19 cellular contexts compared by ENCODE assay signal in the genomic region with DNA sequence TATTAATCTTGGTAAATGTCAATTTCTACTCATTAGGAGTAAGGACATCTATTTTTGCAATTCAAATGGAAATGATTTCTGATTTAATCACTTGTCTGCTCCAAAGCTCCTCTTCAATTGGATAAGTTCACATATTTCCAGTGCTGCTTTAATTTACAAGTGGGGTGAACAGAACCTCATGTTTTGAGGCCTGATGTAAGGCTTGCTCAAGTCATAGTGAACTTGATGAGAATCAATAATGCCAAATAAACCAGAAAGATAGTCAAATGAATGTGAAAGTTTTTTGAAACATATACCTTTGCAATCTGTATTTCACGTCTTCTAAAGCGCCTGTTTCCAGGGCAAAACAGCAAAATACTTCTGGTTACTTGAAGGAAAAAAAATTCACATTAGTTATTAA. TPM values are rescaled to one million over a fixed set of nuclear protein-coding genes. Genes with fewer than 3 reads are reported as not detected.
DNase-seq lines count a peak whose midpoint lies in the region; ATAC-seq and TF ChIP-seq lines count a peak whose summit lies in the region.
"Had no signal": no experiment of that assay in that cellular context is flagged by ENCODE, and none has a peak within 500 bp of the region (broad histone marks: within the 10 kb centered on the region; RNA-seq: fewer than 3 reads in every experiment).

No MANE protein-coding gene starts in this region.

- no peak overlapping the region for H3K4me3 ChIP-seq in SK-N-MC
- H3K4me3 ChIP-seq: BLaER1, GM12878, GM23338, HAP-1 had no signal

- H3K4me3 Mint-ChIP-seq in nephron = no peak overlapping the region
- H3K4me3 Mint-ChIP-seq: B cell; CD4-positive, CD25-positive, alpha-beta regulatory T cell; CD8-positive, alpha-beta T cell; GM23338; HFFc6 had no signal

- no peak for TF ChIP-seq CTCF in nephron (IDR thresholded peaks at IDR 0.05; ENCODE audit: unreplicated experiment in 3 of 3)

- H3K9me3 ChIP-seq in SK-N-MC (ENCODE audit: low read depth, low read length) = no peaks in the 10 kb centered on the region
- H3K9me3 ChIP-seq: BLaER1, Caco-2, HAP-1 had no signal

- peak; percentile 31 for ATAC-seq in left lobe of liver
- no peak for ATAC-seq in GM21529 (IDR thresholded peaks at IDR 0.05; ENCODE audit: unreplicated experiment)
- ATAC-seq: CD8-positive, alpha-beta T cell; GM12878; GM23338 had no signal

- H3K27ac Mint-ChIP-seq in nephron = peak overlapping the region in 2 of 3 experiments; percentile 25 to 67
- H3K27ac Mint-ChIP-seq: B cell; CD8-positive, alpha-beta T cell; GM23338; HFFc6 had no signal

- no peak overlapping the region for H3K9ac ChIP-seq in SK-N-MC (ENCODE audit: insufficient read length)
- H3K9ac ChIP-seq: BLaER1 had no signal

- H3K36me3 ChIP-seq in SK-N-MC (ENCODE audit: insufficient read depth, low read length) = no peaks in the 10 kb centered on the region
- H3K36me3 ChIP-seq: BLaER1, HAP-1 had no signal

- DNase-seq in SK-N-MC (ENCODE audit: low read depth, low spot score) (no peak), left lobe of liver (ENCODE audit: low spot score) (no peak), H4 (ENCODE audit: low spot score) (no peak)
- no peak for DNase-seq in stimulated activated naive CD4-positive, alpha-beta T cell (lab: John Stamatoyannopoulos, UW)
- DNase-seq: Caco-2; CD4-positive, CD25-positive, alpha-beta regulatory T cell; CD8-positive, alpha-beta T cell; DMS153; DND-41; HFFc6 had no signal

- peaks cover 11% of the 10 kb centered on the region for H3K36me3 Mint-ChIP-seq in nephron (ENCODE audit: low read depth)

- H3K27ac ChIP-seq in SK-N-MC = peak overlapping the region; percentile 9; the same call in 1 of the 2 replicates
- H3K27ac ChIP-seq: BLaER1, C4-2B had no signal

- H3K9me3 Mint-ChIP-seq in nephron = no peaks in the 10 kb centered on the region
- H3K9me3 Mint-ChIP-seq: CD4-positive, CD25-positive, alpha-beta regulatory T cell; CD8-positive, alpha-beta T cell; GM23338; HFFc6 had no signal

- H3K27me3 Mint-ChIP-seq in nephron (ENCODE audit: low read depth) = no peaks in the 10 kb centered on the region
- H3K27me3 Mint-ChIP-seq: B cell had no signal

- peaks cover 13% of the 10 kb centered on the region for H3K4me1 Mint-ChIP-seq in nephron
- H3K4me1 Mint-ChIP-seq: B cell; CD4-positive, CD25-positive, alpha-beta regulatory T cell had no signal

RNA-seq across cellular contexts. Expression of gene ACOT12, which starts 15.4 kb away (rescaled TPM):
- 51.6 TPM for total RNA-seq in left lobe of liver
- not detected in 2 replicates for total RNA-seq in H4 (2014; rRNA removed; shearing (Covaris generic))
- total RNA-seq: A172; B cell; CD4-positive, CD25-positive, alpha-beta regulatory T cell; CD8-positive, alpha-beta T cell; GM12878; GM23338; HFFc6 had no signal

Comparison
In these comparisons a context has a peak if more than half of its experiments do, and no peak if none do; other contexts are left out.
1. RNA of gene ACOT12, which starts 15.4 kb away (total RNA-seq): 51.6 TPM in left lobe of liver (single experiment); not detected in H4; every median in the first group is over 10 times any median in the second.